8 cellular contexts compared by ENCODE assay signal in genomic region chr1:244049142-244049968, GRCh38. TPM values are rescaled to one million over a fixed set of nuclear protein-coding genes. Genes with fewer than 3 reads are reported as not detected.
DNase-seq lines count a peak whose midpoint lies in the region; ATAC-seq and TF ChIP-seq lines count a peak whose summit lies in the region.

No MANE protein-coding gene starts in this region.

- H3K4me3 ChIP-seq in NB4 (ENCODE audit: low read depth, low read length) (peak overlapping the region; percentile 60), ectodermal cell (ENCODE audit: insufficient read depth, low read depth, low read length) (peak overlapping the region; percentile 72)

- no peaks in the 10 kb centered on the region for H3K9me3 Mint-ChIP-seq in memory B cell

- ATAC-seq in memory B cell (ENCODE audit: low read depth): peak; percentile 22
- no peak for ATAC-seq in HG03432 (IDR thresholded peaks at IDR 0.05; ENCODE audit: unreplicated experiment)
- no peak for ATAC-seq in HG03097 (IDR thresholded peaks at IDR 0.05; ENCODE audit: low FRiP score, unreplicated experiment)

- TF ChIP-seq CTCF in NB4 (IDR thresholded peaks at IDR 0.05; ENCODE audit: low read depth, low read length): no peak

- WGBS in ectodermal cell, 2 experiments: 0% methylated on average over 67 to 74 of the region's 75 CpGs

- H3K36me3 Mint-ChIP-seq in memory B cell: peaks cover 2% of the 10 kb centered on the region

- peak overlapping the region; percentile 88 for H3K4me3 Mint-ChIP-seq in memory B cell

- in situ Hi-C loops in G401 (cut with HindIII; ENCODE audit: low sequenced_read_pairs): no loop called here

- peaks cover 21% of the 10 kb centered on the region for H3K4me1 Mint-ChIP-seq in memory B cell

- H3K27ac Mint-ChIP-seq in memory B cell: no peak overlapping the region

- H3K27me3 Mint-ChIP-seq in memory B cell: no peaks in the 10 kb centered on the region

- H3K4me1 ChIP-seq in ectodermal cell (ENCODE audit: control insufficient read depth, insufficient read depth, low read length): peaks cover 32% of the 10 kb centered on the region

- TF ChIP-seq POLR2A in NB4 (IDR thresholded peaks at IDR 0.05; ENCODE audit: extremely low read depth, insufficient read length): no peak

- H3K27ac ChIP-seq in ectodermal cell (ENCODE audit: insufficient read depth, low read depth, low read length, poor library complexity, severe bottlenecking): peak overlapping the region; percentile 76

- DNase-seq in G401 (ENCODE audit: low spot score) (peak; percentile 46), NB4 (ENCODE audit: low read depth) (peak; percentile 58), memory B cell (ENCODE audit: low spot score in 2 of 2) (peak; percentile 62 to 78)
- DNase-seq in activated CD4-positive, alpha-beta T cell treated with anti-CD3 and anti-CD28 coated beads for 4 hours: peak; percentile 38
- DNase-seq in stimulated activated naive CD4-positive, alpha-beta T cell treated with Interleukin-2 at 50 U/mL for 16 hours (lab: John Stamatoyannopoulos, UW): peak; percentile 38

- peaks cover 7% of the 10 kb centered on the region for H3K27me3 ChIP-seq in ectodermal cell (ENCODE audit: control insufficient read depth, insufficient read depth, low read length, poor library complexity, severe bottlenecking)

- H3K9me3 ChIP-seq in ectodermal cell (ENCODE audit: control insufficient read depth, low read length): no peaks in the 10 kb centered on the region

- peaks cover 5% of the 10 kb centered on the region for H3K36me3 ChIP-seq in ectodermal cell (ENCODE audit: control insufficient read depth, insufficient read depth, low read length)

RNA-seq across cellular contexts. Expression of gene ZBTB18, which starts 1.7 kb away (rescaled TPM):
- total RNA-seq in G401 (2014; rRNA removed; shearing (Covaris generic)): 0.74 and 3.1 TPM in 2 replicates
- polyA plus RNA-seq in ectodermal cell (2013, experiment 1 of 4): 32.9 TPM
- 32.9 TPM for polyA plus RNA-seq in ectodermal cell (2013, experiment 2 of 4)
- polyA plus RNA-seq in ectodermal cell (2013, experiment 3 of 4): 26.1 TPM
- polyA plus RNA-seq in ectodermal cell (2013, experiment 4 of 4): 29.9 TPM
